In the genomic region with DNA sequence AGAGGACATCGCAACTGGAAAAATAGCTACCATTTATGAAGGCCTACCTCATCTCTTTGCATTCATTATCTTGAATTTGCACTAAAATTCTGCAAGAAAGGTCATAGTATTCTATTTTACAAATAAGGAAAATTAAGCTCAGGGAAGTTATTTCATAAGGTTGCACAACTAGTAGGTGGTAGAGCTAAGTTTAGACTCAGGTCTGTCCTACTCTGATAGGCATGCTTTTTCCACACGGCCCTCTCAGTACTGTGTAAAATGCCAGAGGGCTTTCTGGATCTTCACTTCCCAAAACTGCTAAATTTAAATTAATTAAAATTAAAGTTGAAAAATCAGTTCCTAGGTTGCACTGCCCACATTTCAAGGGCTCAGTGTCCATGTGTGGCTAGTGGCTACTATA, we compare ENCODE assay signal across 15 cellular contexts. TPM values are rescaled to one million over a fixed set of nuclear protein-coding genes. Genes with fewer than 3 reads are reported as not detected.
DNase-seq lines count a peak whose midpoint lies in the region; ATAC-seq and TF ChIP-seq lines count a peak whose summit lies in the region.
"Had no signal": no experiment of that assay in that cellular context is flagged by ENCODE, and none has a peak within 500 bp of the region (broad histone marks: within the 10 kb centered on the region; RNA-seq: fewer than 3 reads in every experiment).

No MANE protein-coding gene starts in this region.

- H3K27me3 Mint-ChIP-seq in GM23338 (ENCODE audit: insufficient read depth, low read depth, poor library complexity) (peaks cover 8% of the 10 kb centered on the region), T-helper 17 cell (no peaks in the 10 kb centered on the region)
- H3K27me3 Mint-ChIP-seq: IgD-negative memory B cell had no signal

- H3K4me3 ChIP-seq in GM23338 (no peak overlapping the region), left ventricle myocardium inferior (peak overlapping the region; percentile 13), osteoblast (ENCODE audit: insufficient read depth, low read length) (no peak overlapping the region), WERI-Rb-1 (ENCODE audit: low read depth, low read length) (no peak overlapping the region), H7 (ENCODE audit: insufficient read depth, low read depth, low read length) (no peak overlapping the region)
- H3K4me3 ChIP-seq: skin epidermis, suprapubic skin had no signal

- no peak overlapping the region for H2AFZ ChIP-seq in GM23338
- no peak overlapping the region for H2AFZ ChIP-seq in osteoblast (ENCODE audit: low read length)

- no peaks in the 10 kb centered on the region for H3K9me3 Mint-ChIP-seq in GM23338
- H3K9me3 Mint-ChIP-seq: IgD-negative memory B cell had no signal

- H3K36me3 Mint-ChIP-seq in GM23338 (ENCODE audit: low read depth): no peaks in the 10 kb centered on the region
- no peaks in the 10 kb centered on the region for H3K36me3 Mint-ChIP-seq in T-helper 17 cell (ENCODE audit: low read depth)

- H3K4me2 ChIP-seq in GM23338: peak overlapping the region; percentile 14
- H3K4me2 ChIP-seq in osteoblast (ENCODE audit: insufficient read depth, low read length): peak overlapping the region; percentile 37

- H3K4me3 Mint-ChIP-seq in GM23338 (peak overlapping the region; percentile 27; the same call in 2 of the 3 replicates), T-helper 17 cell (no peak overlapping the region)

- no peak for TF ChIP-seq CTCF in GM23338 (conservative IDR thresholded peaks at IDR 0.05; ENCODE audit: low read depth in 2 of 2)
- no peak for TF ChIP-seq CTCF in left ventricle myocardium inferior (IDR thresholded peaks at IDR 0.05; ENCODE audit: borderline replicate concordance)
- no peak for TF ChIP-seq CTCF in osteoblast (IDR thresholded peaks at IDR 0.05; ENCODE audit: extremely low read depth, low read depth, low read length)
- TF ChIP-seq CTCF in GM13976 (IDR thresholded peaks at IDR 0.05; ENCODE audit: borderline replicate concordance, control extremely low read depth, extremely low read depth, insufficient read depth, missing control alignments): no peak
- no peak for TF ChIP-seq CTCF in WERI-Rb-1 (IDR thresholded peaks at IDR 0.05; ENCODE audit: low read depth, low read length)

- 0 out of 2 replicates have a peak, but pooled peaks cover 6% of the 10 kb centered on the region for H4K20me1 ChIP-seq in GM23338 (replicated peaks; ENCODE audit: insufficient read depth)
- peaks cover 60% of the 10 kb centered on the region for H4K20me1 ChIP-seq in osteoblast (ENCODE audit: insufficient read depth, low read length)

- intact Hi-C loops in left ventricle myocardium inferior (cut with micrococcal nuclease): no loop called here

- H3F3A ChIP-seq in GM23338 (replicated peaks; ENCODE audit: low read depth): no peaks in the 10 kb centered on the region; the same call in 1 of the 2 replicates

- peak overlapping the region; percentile 94 for H3K27ac Mint-ChIP-seq in GM23338
- peak overlapping the region; percentile 85 for H3K27ac Mint-ChIP-seq in T-helper 17 cell
- H3K27ac Mint-ChIP-seq: IgD-negative memory B cell had no signal

- H3K36me3 ChIP-seq in GM23338 (ENCODE audit: insufficient read depth): no peaks in the 10 kb centered on the region
- H3K36me3 ChIP-seq in left ventricle myocardium inferior: no peaks in the 10 kb centered on the region
- no peaks in the 10 kb centered on the region for H3K36me3 ChIP-seq in osteoblast (ENCODE audit: insufficient read depth, low read length)
- H3K36me3 ChIP-seq in WERI-Rb-1: no peaks in the 10 kb centered on the region
- H3K36me3 ChIP-seq in H7 (replicated peaks; ENCODE audit: control insufficient read depth, insufficient read depth, low read length): 0 out of 2 replicates have a peak, but pooled peaks cover 1% of the 10 kb centered on the region
- H3K36me3 ChIP-seq: suprapubic skin had no signal

- H3K27me3 ChIP-seq in GM23338 (ENCODE audit: insufficient read depth): no peaks in the 10 kb centered on the region
- no peaks in the 10 kb centered on the region for H3K27me3 ChIP-seq in left ventricle myocardium inferior (ENCODE audit: low read depth)
- H3K27me3 ChIP-seq in osteoblast (ENCODE audit: insufficient read depth, low read length): no peaks in the 10 kb centered on the region
- H3K27me3 ChIP-seq in WERI-Rb-1 (ENCODE audit: insufficient read depth, low read depth, severe bottlenecking): no peaks in the 10 kb centered on the region
- H3K27me3 ChIP-seq in H7 (ENCODE audit: control insufficient read depth, insufficient read depth, low read length): no peaks in the 10 kb centered on the region
- H3K27me3 ChIP-seq: suprapubic skin had no signal

- H3K9me3 ChIP-seq in T-helper 17 cell (ENCODE audit: control insufficient read depth, low read length, poor library complexity, severe bottlenecking): no peaks in the 10 kb centered on the region
- H3K9me3 ChIP-seq in left ventricle myocardium inferior (replicated peaks): no peaks in the 10 kb centered on the region
- no peaks in the 10 kb centered on the region for H3K9me3 ChIP-seq in osteoblast (ENCODE audit: low read depth, low read length)
- no peaks in the 10 kb centered on the region for H3K9me3 ChIP-seq in WERI-Rb-1 (ENCODE audit: severe bottlenecking)
- H3K9me3 ChIP-seq: suprapubic skin had no signal

- DNase-seq in GM23338 (ENCODE audit: low spot score): no peak
- DNase-seq in T-helper 17 cell: no peak
- no peak for DNase-seq in left ventricle myocardium inferior
- no peak for DNase-seq in osteoblast (ENCODE audit: insufficient read length, low spot score, missing footprints)
- DNase-seq in GM13976 (ENCODE audit: low spot score): no peak
- no peak for DNase-seq in WERI-Rb-1
- no peak for DNase-seq in H7
- DNase-seq: activated CD8-positive, alpha-beta memory T cell treated with anti-CD3 and anti-CD28 coated beads for 24 hours; activated naive CD4-positive, alpha-beta T cell treated with Interleukin-2 at 50 U/mL for 16 hours; NCI-H1436 treated with DMSO at 0.1 percent for 48 hours; NCI-H524; T1000 had no signal

- H3K27ac ChIP-seq in GM23338 (ENCODE audit: low read depth) (peak overlapping the region; percentile 78), left ventricle myocardium inferior (replicated peaks) (peak overlapping the region; percentile 75), osteoblast (ENCODE audit: low read depth, low read length) (no peak overlapping the region), WERI-Rb-1 (no peak overlapping the region)
- H3K27ac ChIP-seq: suprapubic skin had no signal

- in situ Hi-C loops in GM13976 (cut with MboI; ENCODE audit: low sequenced_read_pairs, unreplicated experiment): no loop called here

- no peaks in the 10 kb centered on the region for H3K9me2 ChIP-seq in GM23338 (ENCODE audit: insufficient read depth)

- ATAC-seq in GM23338 (peak; percentile 5; the same call in 1 of the 3 replicates), T-helper 17 cell (no peak)

- H3K4me1 Mint-ChIP-seq in GM23338: peaks cover 89% of the 10 kb centered on the region
- H3K4me1 Mint-ChIP-seq in T-helper 17 cell: peaks cover 75% of the 10 kb centered on the region

- peaks cover 54% of the 10 kb centered on the region for H3K4me1 ChIP-seq in GM23338 (ENCODE audit: insufficient read depth)
- H3K4me1 ChIP-seq in left ventricle myocardium inferior: peaks cover 56% of the 10 kb centered on the region
- peaks cover 42% of the 10 kb centered on the region for H3K4me1 ChIP-seq in osteoblast (ENCODE audit: insufficient read depth, low read length)

- H3K79me2 ChIP-seq in GM23338 (replicated peaks; ENCODE audit: insufficient read depth) (peaks cover 88% of the 10 kb centered on the region), osteoblast (ENCODE audit: insufficient read depth, low read length) (peaks cover 87% of the 10 kb centered on the region)

TF ChIP-seq in GM23338, 12 proteins besides CTCF, POLR2A, EP300 and RAD21:
- TF ChIP-seq CREB1 (CRISPR knock-in tag; IDR thresholded peaks at IDR 0.05; ENCODE audit: low read depth) (no peak), EZH2 (IDR thresholded peaks at IDR 0.05; ENCODE audit: low read depth, unreplicated experiment) (no peak), ZNF331 (CRISPR knock-in tag; IDR thresholded peaks at IDR 0.05; ENCODE audit: low read depth) (no peak), NANOG (IDR thresholded peaks at IDR 0.05; ENCODE audit: borderline replicate concordance) (no peak)
- TF ChIP-seq, protein P1, sequence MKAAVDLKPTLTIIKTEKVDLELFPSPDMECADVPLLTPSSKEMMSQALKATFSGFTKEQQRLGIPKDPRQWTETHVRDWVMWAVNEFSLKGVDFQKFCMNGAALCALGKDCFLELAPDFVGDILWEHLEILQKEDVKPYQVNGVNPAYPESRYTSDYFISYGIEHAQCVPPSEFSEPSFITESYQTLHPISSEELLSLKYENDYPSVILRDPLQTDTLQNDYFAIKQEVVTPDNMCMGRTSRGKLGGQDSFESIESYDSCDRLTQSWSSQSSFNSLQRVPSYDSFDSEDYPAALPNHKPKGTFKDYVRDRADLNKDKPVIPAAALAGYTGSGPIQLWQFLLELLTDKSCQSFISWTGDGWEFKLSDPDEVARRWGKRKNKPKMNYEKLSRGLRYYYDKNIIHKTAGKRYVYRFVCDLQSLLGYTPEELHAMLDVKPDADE (IDR thresholded peaks at IDR 0.05): no peak

RNA-seq across cellular contexts. Expression of a gene that starts 18.3 kb away (rescaled TPM):
- total RNA-seq in GM23338 (2014; rRNA removed; shearing (Covaris generic)): 68.5 and 73.9 TPM in 2 replicates
- 40.2 and 42.0 TPM in 2 replicates for polyA plus RNA-seq in GM23338 (2016; fragmentation: Nextera tagmentation; extraction: Ambion mirVana)
- total RNA-seq in T-helper 17 cell (10 to 100 TPM; 39.2 to 57.3 TPM), left ventricle myocardium inferior (44.9 TPM), osteoblast (19.2 and 21.2 TPM in 2 replicates)
- 42.6 and 45.8 TPM in 2 replicates for total RNA-seq in H7 (2014; rRNA removed; shearing (Covaris generic))

RNA-seq across cellular contexts. Expression of a gene that starts 48.5 kb away (rescaled TPM):
- 25.3 and 39.0 TPM in 2 replicates for total RNA-seq in GM23338 (2014; rRNA removed; shearing (Covaris generic))
- polyA plus RNA-seq in GM23338 (2016; fragmentation: Nextera tagmentation; extraction: Ambion mirVana): 32.7 and 39.1 TPM in 2 replicates
- total RNA-seq in T-helper 17 cell (1 to 10 TPM; 2.9 to 4.2 TPM), left ventricle myocardium inferior (2.4 TPM), osteoblast (7.4 and 9.0 TPM in 2 replicates)
- total RNA-seq in H7 (2014; rRNA removed; shearing (Covaris generic)): 16.2 and 17.0 TPM in 2 replicates

Comparison
In these comparisons a context has a peak if more than half of its experiments do, and no peak if none do; other contexts are left out.
1. H3K27ac ChIP-seq: peak in GM23338 (single experiment) and left ventricle myocardium inferior (single experiment); none in osteoblast (single experiment) and WERI-Rb-1 (single experiment).